Comparison of ENCODE assay signal across 8 cellular contexts in genomic region chr3:32340039-32340438, GRCh38. TPM values are rescaled to one million over a fixed set of nuclear protein-coding genes. Genes with fewer than 3 reads are reported as not detected.
DNase-seq lines count a peak whose midpoint lies in the region; ATAC-seq and TF ChIP-seq lines count a peak whose summit lies in the region.

No MANE protein-coding gene starts in this region.

- peak; percentile 41 to 55 (median 49) for DNase-seq in CD4-positive, alpha-beta memory T cell
- peak; percentile 51 for DNase-seq in NCI-H345 (lab: John Stamatoyannopoulos, UW)
- peak; percentile 26 to 61 (median 34) for DNase-seq in adrenal gland
- peak; percentile 79 for DNase-seq in hepatocyte (ENCODE audit: low spot score)
- peak; percentile 8 for DNase-seq in stimulated activated CD4-positive, alpha-beta T cell treated with anti-CD3 and anti-CD28 coated beads, Interleukin-2, amount 100 ng/mL, for 4 hours (ENCODE audit: low read depth)
- no peak for DNase-seq in mesenteric fat pad (ENCODE audit: low spot score)

- peaks cover 21 to 27% (median 24%) of the 10 kb centered on the region in 4 donors for H3K4me1 Mint-ChIP-seq in CD4-positive, alpha-beta memory T cell

- ATAC-seq in GM18867 (IDR thresholded peaks at IDR 0.05; ENCODE audit: unreplicated experiment) (peak; percentile 54), GM19455 (IDR thresholded peaks at IDR 0.05; ENCODE audit: unreplicated experiment) (no peak)

- H3K36me3 ChIP-seq in CD4-positive, alpha-beta memory T cell (ENCODE audit: insufficient read depth, low read length), result no peaks in the 10 kb centered on the region
- H3K36me3 ChIP-seq in adrenal gland (replicated peaks in 1 of 2) (no peaks in the 10 kb centered on the region), hepatocyte (replicated peaks; ENCODE audit: insufficient read depth, low read depth) (no peaks in the 10 kb centered on the region)

- H3K27ac Mint-ChIP-seq in CD4-positive, alpha-beta memory T cell, result no peak overlapping the region

- no peaks in the 10 kb centered on the region for H3K9me3 ChIP-seq in CD4-positive, alpha-beta memory T cell (ENCODE audit: control insufficient read depth in 1 of 2, low read length in 2 of 2)
- H3K9me3 ChIP-seq in adrenal gland (replicated peaks in 1 of 3), result no peaks in the 10 kb centered on the region
- no peaks in the 10 kb centered on the region for H3K9me3 ChIP-seq in hepatocyte (ENCODE audit: low read depth)

- H3K4me1 ChIP-seq in CD4-positive, alpha-beta memory T cell (ENCODE audit: insufficient read depth, low read length), result peaks cover 24% of the 10 kb centered on the region
- no peaks in the 10 kb centered on the region for H3K4me1 ChIP-seq in adrenal gland (replicated peaks in 1 of 2)
- peaks cover 20% of the 10 kb centered on the region for H3K4me1 ChIP-seq in hepatocyte (ENCODE audit: insufficient read depth)

- H3K4me2 ChIP-seq in hepatocyte, result no peak overlapping the region

- H3K27me3 ChIP-seq in CD4-positive, alpha-beta memory T cell (ENCODE audit: insufficient read depth, low read length), result no peaks in the 10 kb centered on the region
- H3K27me3 ChIP-seq in adrenal gland (no peaks in the 10 kb centered on the region), hepatocyte (no peaks in the 10 kb centered on the region)

- no peaks in the 10 kb centered on the region for H3K9me2 ChIP-seq in hepatocyte (replicated peaks; ENCODE audit: insufficient read depth)

- intact Hi-C loops in CD4-positive, alpha-beta memory T cell (cut with micrococcal nuclease), result loop anchor here (1.0 to 2.0 kb wide), 3 partner anchors 44 to 321 kb away; no protein-coding TSS in a partner anchor
- intact Hi-C loops in adrenal gland (cut with DNase I), result loop anchor here in 1 of 2 donors (5.0 kb wide), 1 partner anchor 163 kb away; no protein-coding TSS in a partner anchor

- peaks cover 0 to 5% of the 10 kb centered on the region in 2 donors for H3K36me3 Mint-ChIP-seq in CD4-positive, alpha-beta memory T cell

- no peak overlapping the region for H3K4me3 Mint-ChIP-seq in CD4-positive, alpha-beta memory T cell

- POLR2A ChIA-PET in CD4-positive, alpha-beta memory T cell (lab: Charles Lee; ENCODE audit: partially characterized antibody), result interaction anchor here (1.4 to 11.0 kb wide), 2 partner anchors 42 to 163 kb away, joined by 4 to 81 read pairs; no protein-coding TSS in a partner anchor

- H3K79me2 ChIP-seq in hepatocyte, result peaks cover 15% of the 10 kb centered on the region

- no peak for TF ChIP-seq POLR2A in adrenal gland (IDR thresholded peaks at IDR 0.05)

- no peak overlapping the region for H3K27ac ChIP-seq in CD4-positive, alpha-beta memory T cell (ENCODE audit: low read depth, low read length)
- H3K27ac ChIP-seq in adrenal gland (no peak overlapping the region), hepatocyte (peak overlapping the region; percentile 19)

- no peaks in the 10 kb centered on the region for H4K20me1 ChIP-seq in hepatocyte (ENCODE audit: insufficient read depth, poor library complexity, severe bottlenecking)

- no peak overlapping the region for H2AFZ ChIP-seq in hepatocyte

- CTCF ChIA-PET in CD4-positive, alpha-beta memory T cell (lab: Charles Lee; ENCODE audit: partially characterized antibody), result interaction anchor here (0.7 to 14.1 kb wide), 7 partner anchors 11 to 162 kb away, joined by 3 to 382 read pairs (median 5); no protein-coding TSS in a partner anchor

- WGBS in adrenal gland, 4 donors, result 26 to 43% (median 29%) methylated on average over 6 of the region's 6 CpGs
- 22% methylated on average over 6 of the region's 6 CpGs for WGBS in hepatocyte (ENCODE audit: low lambda C conversion rate, missing lambda C conversion rate)

- H3K4me3 ChIP-seq in CD4-positive, alpha-beta memory T cell (ENCODE audit: low read length in 2 of 2), result no peak overlapping the region
- no peak overlapping the region for H3K4me3 ChIP-seq in adrenal gland
- no peak overlapping the region for H3K4me3 ChIP-seq in hepatocyte

- no peaks in the 10 kb centered on the region for H3K27me3 Mint-ChIP-seq in CD4-positive, alpha-beta memory T cell

- no peaks in the 10 kb centered on the region for H3K9me3 Mint-ChIP-seq in CD4-positive, alpha-beta memory T cell

- TF ChIP-seq CTCF in adrenal gland (IDR thresholded peaks at IDR 0.05), result peak; percentile 18 to 74 (median 62)
- peak; percentile 71 for TF ChIP-seq CTCF in hepatocyte (IDR thresholded peaks at IDR 0.05; ENCODE audit: poor library complexity)

RNA-seq across cellular contexts. Expression of gene CMTM7, which starts 51.6 kb away (rescaled TPM):
- 10 to 100 TPM; 44.2 to 48.0 TPM for total RNA-seq in CD4-positive, alpha-beta memory T cell
- 100 to 1,000 TPM in 1 of 2 donors, 10 to 100 TPM in 1; 83.4 to 137 TPM for polyA plus RNA-seq in CD4-positive, alpha-beta memory T cell
- total RNA-seq in adrenal gland, result 10 to 100 TPM in 7 of 8 donors, 1 to 10 TPM in 1; 8.4 to 19.2 (median 11.8) TPM
- polyA plus RNA-seq in adrenal gland, result 10 to 100 TPM; 13.8 to 16.5 (median 16.4) TPM
- 6.1 and 11.4 TPM in 2 replicates for total RNA-seq in hepatocyte
- 62.5 and 63.0 TPM in 2 replicates for polyA plus RNA-seq in hepatocyte
- 33.8 TPM for total RNA-seq in mesenteric fat pad
